ENCODE assay signal across 1 cellular context in genomic region chr17:68260051-68260762, GRCh38.
TF ChIP-seq lines count a peak whose summit lies in the region.

No MANE protein-coding gene starts in this region.

TF ChIP-seq in HepG2, 621 proteins besides CTCF, POLR2A, EP300 and RAD21:
- TF ChIP-seq SSRP1 (CRISPR knock-in tag; IDR thresholded peaks at IDR 0.05) (no peak), ZNF318 (CRISPR knock-in tag; IDR thresholded peaks at IDR 0.05) (no peak), YY1 (IDR thresholded peaks at IDR 0.05; ENCODE audit: insufficient read depth, insufficient replicate concordance, low read depth, low read length) (no peak), ZNF629 (CRISPR knock-in tag; conservative IDR thresholded peaks at IDR 0.05) (no peak), DDIT3 (CRISPR knock-in tag; IDR thresholded peaks at IDR 0.05) (no peak), THAP7 (CRISPR knock-in tag; IDR thresholded peaks at IDR 0.05) (no peak), SIN3B (IDR thresholded peaks at IDR 0.05; ENCODE audit: low read length) (no peak), FOXA3 (CRISPR knock-in tag; IDR thresholded peaks at IDR 0.05) (no peak), MAX (IDR thresholded peaks at IDR 0.05) (no peak), SALL1 (CRISPR knock-in tag; IDR thresholded peaks at IDR 0.05) (no peak), TBX3 (IDR thresholded peaks at IDR 0.05; ENCODE audit: borderline replicate concordance) (no peak), CREB1 (IDR thresholded peaks at IDR 0.05) (no peak), CREB1 (CRISPR knock-in tag; IDR thresholded peaks at IDR 0.05) (no peak), SATB2 (CRISPR knock-in tag; IDR thresholded peaks at IDR 0.05) (no peak), HES4 (CRISPR knock-in tag; IDR thresholded peaks at IDR 0.05; ENCODE audit: borderline replicate concordance) (no peak), HNRNPH1 (optimal IDR thresholded peaks at IDR 0.05; ENCODE audit: low read depth, low read length) (no peak), MTF1 (CRISPR knock-in tag; IDR thresholded peaks at IDR 0.05) (no peak), ZNF691 (CRISPR knock-in tag; IDR thresholded peaks at IDR 0.05; ENCODE audit: borderline replicate concordance, low read depth) (no peak)
